Comparison of ENCODE assay signal across 19 cellular contexts in the genomic region with DNA sequence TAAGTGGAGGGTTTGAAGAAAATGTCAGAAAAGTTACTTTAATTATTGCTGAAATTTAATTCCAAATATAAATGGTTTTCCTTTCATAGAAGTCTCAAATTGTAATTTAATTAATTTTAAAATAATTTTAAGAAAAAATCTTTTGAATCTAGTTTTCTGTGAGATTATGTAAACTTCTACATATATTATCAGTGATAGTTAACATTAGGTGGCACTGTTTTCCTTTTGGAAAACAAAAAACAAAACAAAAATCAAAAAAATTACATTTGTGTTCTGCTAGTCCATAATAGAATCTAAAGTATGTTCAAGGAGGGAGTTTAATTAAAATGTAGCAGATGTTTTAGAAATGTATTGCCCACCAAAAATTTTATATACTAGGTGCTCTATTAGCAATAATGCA.
A peak's percentile ranks its signal among the peaks of the same experiment; 100 is the strongest.
DNase-seq lines count a peak whose midpoint lies in the region; ATAC-seq, FAIRE-seq and TF ChIP-seq lines count a peak whose summit lies in the region.
"Had no signal": no experiment of that assay in that cellular context is flagged by ENCODE, and none has a peak within 500 bp of the region (broad histone marks: within the 10 kb centered on the region; RNA-seq: fewer than 3 reads in every experiment).

No MANE protein-coding gene starts in this region.

- no peaks in the 10 kb centered on the region for H3K36me3 Mint-ChIP-seq in chondrocyte (ENCODE audit: low read depth)
- H3K36me3 Mint-ChIP-seq: activated naive CD4-positive, alpha-beta T cell treated with anti-CD3 and anti-CD28 coated beads, Interleukin-2, amount 50 U/mL, for 24 hours had no signal

- H3K9me3 ChIP-seq in MM.1S (replicated peaks; ENCODE audit: insufficient read depth, low read length) = no peaks in the 10 kb centered on the region
- H3K9me3 ChIP-seq: Caco-2, SJSA1 had no signal

- no peak overlapping the region for H3K4me3 ChIP-seq in MM.1S (ENCODE audit: low read length)
- H3K4me3 ChIP-seq: K562, SJSA1 had no signal

- H3K27me3 ChIP-seq in MM.1S (replicated peaks; ENCODE audit: insufficient read depth, low read length) = no peaks in the 10 kb centered on the region
- H3K27me3 ChIP-seq: brain microvascular endothelial cell, SJSA1 had no signal

- no peaks in the 10 kb centered on the region for H3K4me1 ChIP-seq in MM.1S (ENCODE audit: low read length)
- H3K4me1 ChIP-seq: Caco-2, SJSA1 had no signal

- H3K36me3 ChIP-seq in MM.1S (replicated peaks; ENCODE audit: insufficient read depth, low read length) = no peaks in the 10 kb centered on the region
- H3K36me3 ChIP-seq: brain microvascular endothelial cell, SJSA1 had no signal

- no peak overlapping the region for H3K27ac ChIP-seq in MM.1S (ENCODE audit: low read length)
- H3K27ac ChIP-seq: brain microvascular endothelial cell, SJSA1 had no signal

- H4K20me1 ChIP-seq in MM.1S (ENCODE audit: insufficient read depth, low read length) = no peaks in the 10 kb centered on the region

- TF ChIP-seq CTCF in MM.1S (IDR thresholded peaks at IDR 0.05; ENCODE audit: low read length) (peak; percentile 15), chondrocyte (IDR thresholded peaks at IDR 0.05) (peak; percentile 81)

- no peak for DNase-seq in MM.1S
- DNase-seq in chondrocyte (ENCODE audit: low spot score) = no peak
- peak; percentile 12 for DNase-seq in myocyte (ENCODE audit: low read depth)
- no peak for DNase-seq in NCI-H187 treated with DMSO at 0.1 percent for 48 hours (lab: John Stamatoyannopoulos, UW)
- DNase-seq: activated CD4-positive, alpha-beta T cell treated with anti-CD3 and anti-CD28 coated beads for 48 hours; brain microvascular endothelial cell; Caco-2; effector CD8-positive, alpha-beta T cell; NCI-H1417 treated with DMSO at 0.1 percent for 48 hours; T1000 had no signal

- no peaks in the 10 kb centered on the region for H3K9me2 ChIP-seq in MM.1S (replicated peaks; ENCODE audit: insufficient read depth, low read length)

- no peaks in the 10 kb centered on the region for H3K4me1 Mint-ChIP-seq in chondrocyte (ENCODE audit: low read depth)
- H3K4me1 Mint-ChIP-seq: activated naive CD4-positive, alpha-beta T cell treated with anti-CD3 and anti-CD28 coated beads, Interleukin-2, amount 50 U/mL, for 24 hours had no signal

- H3K4me2 ChIP-seq in MM.1S (ENCODE audit: low read depth, low read length) = no peak overlapping the region

- H3K27me3 Mint-ChIP-seq in chondrocyte (ENCODE audit: low read depth) = peaks cover 8% of the 10 kb centered on the region
- H3K27me3 Mint-ChIP-seq: activated naive CD4-positive, alpha-beta T cell treated with anti-CD3 and anti-CD28 coated beads, Interleukin-2, amount 50 U/mL, for 24 hours; stimulated activated naive CD8-positive, alpha-beta T cell treated with anti-CD3 and anti-CD28 coated beads, Interleukin-15, Interleukin-2, amounts not matched to agents 100 ng/mL and 50 ng/mL, for 24 hours had no signal

- no peak overlapping the region for H3K4me3 Mint-ChIP-seq in chondrocyte (ENCODE audit: unreplicated experiment)
- H3K4me3 Mint-ChIP-seq: activated naive CD4-positive, alpha-beta T cell treated with anti-CD3 and anti-CD28 coated beads, Interleukin-2, amount 50 U/mL, for 24 hours; stimulated activated naive CD8-positive, alpha-beta T cell treated with anti-CD3 and anti-CD28 coated beads, Interleukin-15, Interleukin-2, amounts not matched to agents 100 ng/mL and 50 ng/mL, for 24 hours had no signal

- no peaks in the 10 kb centered on the region for H3K79me2 ChIP-seq in MM.1S (ENCODE audit: low read length)

- H3K9me3 Mint-ChIP-seq in chondrocyte (ENCODE audit: low read depth) = no peaks in the 10 kb centered on the region
- H3K9me3 Mint-ChIP-seq: activated naive CD4-positive, alpha-beta T cell treated with anti-CD3 and anti-CD28 coated beads, Interleukin-2, amount 50 U/mL, for 24 hours had no signal

- FAIRE-seq in A204.1 (lab: Jason Lieb, UNC) = peak; percentile 95
- FAIRE-seq: GM12891, K562 had no signal

- no peaks in the 10 kb centered on the region for H3F3A ChIP-seq in MM.1S (ENCODE audit: insufficient read depth, low read length)

- H2AFZ ChIP-seq in MM.1S (ENCODE audit: low read length) = no peak overlapping the region

- H3K9ac ChIP-seq in MM.1S (ENCODE audit: low read length) = no peak overlapping the region

- ATAC-seq in HG02973 (IDR thresholded peaks at IDR 0.05; ENCODE audit: unreplicated experiment) (no peak), HG03521 (IDR thresholded peaks at IDR 0.05; ENCODE audit: unreplicated experiment) (no peak), HG03108 (IDR thresholded peaks at IDR 0.05; ENCODE audit: unreplicated experiment) (no peak)
- ATAC-seq: K562 had no signal

- H3K27ac Mint-ChIP-seq in chondrocyte (ENCODE audit: unreplicated experiment) = no peak overlapping the region
- H3K27ac Mint-ChIP-seq: activated naive CD4-positive, alpha-beta T cell treated with anti-CD3 and anti-CD28 coated beads, Interleukin-2, amount 50 U/mL, for 24 hours; stimulated activated naive CD8-positive, alpha-beta T cell treated with anti-CD3 and anti-CD28 coated beads, Interleukin-15, Interleukin-2, amounts not matched to agents 100 ng/mL and 50 ng/mL, for 24 hours had no signal
